ENCODE assay signal across 33 cellular contexts in genomic region chr2:230852113-230852512, GRCh38. TPM values are rescaled to one million over a fixed set of nuclear protein-coding genes. Genes with fewer than 3 reads are reported as not detected.
DNase-seq lines count a peak whose midpoint lies in the region; ATAC-seq, FAIRE-seq and TF ChIP-seq lines count a peak whose summit lies in the region.
"Had no signal": no experiment of that assay in that cellular context is flagged by ENCODE, and none has a peak within 500 bp of the region (broad histone marks: within the 10 kb centered on the region; RNA-seq: fewer than 3 reads in every experiment).

No MANE protein-coding gene starts in this region.

- H3K9ac ChIP-seq in K562 (ENCODE audit: insufficient read depth in 1 of 2, low read depth in 2 of 2, low read length in 2 of 2) = no peak overlapping the region
- H3K9ac ChIP-seq: BLaER1; BLaER1 treated with 17β-estradiol and CSF1 and Interleukin-3, amounts not matched to agents 10 nM and 100 nM had no signal

- no TSS peak for BruUV-seq in K562 (replicated peaks; lab: Mats Ljungman, UMichigan)

- H3K36me3 ChIP-seq in HEK293 (ENCODE audit: control insufficient read depth in 2 of 2, insufficient read depth in 1 of 2, low read length in 2 of 2) (no peaks in the 10 kb centered on the region), K562 (ENCODE audit: control insufficient read depth, insufficient read depth, low read length) (no peaks in the 10 kb centered on the region), osteoblast (ENCODE audit: insufficient read depth, low read length) (no peaks in the 10 kb centered on the region)
- H3K36me3 ChIP-seq: BE2C; BLaER1; BLaER1 treated with 17β-estradiol and CSF1 and Interleukin-3, amounts not matched to agents 10 nM and 100 nM had no signal

- no peak overlapping the region for H3K4me3 ChIP-seq in HEK293 (ENCODE audit: low read depth, low read length)
- H3K4me3 ChIP-seq in K562 = no peak overlapping the region
- no peak overlapping the region for H3K4me3 ChIP-seq in osteoblast (ENCODE audit: insufficient read depth, low read length)
- H3K4me3 ChIP-seq: A549; BLaER1; BLaER1 treated with 17β-estradiol and CSF1 and Interleukin-3, amounts not matched to agents 10 nM and 100 nM had no signal

- DNase-seq in K562 (ENCODE audit: extremely low read depth in 1 of 4, low spot score in 3 of 4) (no peak), osteoblast (ENCODE audit: insufficient read length, low spot score, missing footprints) (peak; percentile 23), amygdala (lab: John Stamatoyannopoulos, UW) (no peak), DMS153 treated with DMSO at 0.1 percent for 48 hours (lab: John Stamatoyannopoulos, UW; ENCODE audit: unreplicated experiment) (no peak)
- DNase-seq: 8988T; ACHN; AML-193; BE2C; C1 segment of cervical spinal cord; Caco-2; Calu3; CD4-positive, alpha-beta memory T cell; CD4-positive, alpha-beta T cell; CD4-positive, CD25-positive, alpha-beta regulatory T cell; CD8-positive, alpha-beta memory T cell; CD8-positive, alpha-beta T cell; COR-L47; DMS 273 treated with DMSO at 0.1 percent for 48 hours; DMS153; DMS53; DMS79; DMS79 treated with DMSO at 0.1 percent for 48 hours; DND-41; EL had no signal

- WGBS in K562 (ENCODE audit: insufficient coverage, low coverage, missing lambda C conversion rate) = 0% methylated on average over 4 of the region's 4 CpGs

- H4K20me1 ChIP-seq in K562 (replicated peaks; ENCODE audit: control insufficient read depth, insufficient read depth, low read length) = no peaks in the 10 kb centered on the region
- H4K20me1 ChIP-seq in osteoblast (ENCODE audit: insufficient read depth, low read length) = no peaks in the 10 kb centered on the region
- H4K20me1 ChIP-seq: BLaER1; BLaER1 treated with 17β-estradiol and CSF1 and Interleukin-3, amounts not matched to agents 10 nM and 100 nM had no signal

- H2AFZ ChIP-seq in K562 (ENCODE audit: low read depth, low read length) (no peak overlapping the region), osteoblast (ENCODE audit: low read length) (no peak overlapping the region)

- H3K79me2 ChIP-seq in K562 (ENCODE audit: control insufficient read depth, insufficient read depth, low read length) = no peaks in the 10 kb centered on the region
- H3K79me2 ChIP-seq in osteoblast (ENCODE audit: insufficient read depth, low read length) = no peaks in the 10 kb centered on the region

- no peak for TF ChIP-seq POLR2A in K562 (conservative IDR thresholded peaks at IDR 0.05)

- H3K4me1 ChIP-seq in HEK293 (ENCODE audit: control insufficient read depth, insufficient read depth, low read length) = peaks cover 4% of the 10 kb centered on the region
- H3K4me1 ChIP-seq in K562 (replicated peaks in 1 of 2; ENCODE audit: control insufficient read depth in 2 of 2, insufficient read depth in 2 of 2, low read length in 2 of 2) = peaks cover 0 to 14% of the 10 kb centered on the region in 2 experiments; a peak in 2 of 5 replicates
- H3K4me1 ChIP-seq in osteoblast (ENCODE audit: insufficient read depth, low read length) = no peaks in the 10 kb centered on the region
- H3K4me1 ChIP-seq: A549, BE2C, BLaER1, Caco-2 had no signal

- H3K27me3 ChIP-seq in K562 (ENCODE audit: control insufficient read depth in 2 of 2, insufficient read depth in 2 of 2, low read length in 2 of 2) (peaks cover 0 to 11% of the 10 kb centered on the region in 2 experiments; a peak in 3 of 5 replicates), osteoblast (ENCODE audit: insufficient read depth, low read length) (peaks cover 22% of the 10 kb centered on the region)
- H3K27me3 ChIP-seq: BE2C; BLaER1; BLaER1 treated with 17β-estradiol and CSF1 and Interleukin-3, amounts not matched to agents 10 nM and 100 nM had no signal

- TF ChIP-seq RAD21 in K562 (CRISPR knock-in tag; conservative IDR thresholded peaks at IDR 0.05 in 1 of 2, IDR thresholded peaks at IDR 0.05 in 1 of 2) = no peak

- CTCF ChIA-PET in HEK293 (lab: Yijun Ruan, JAX) (interaction anchor here (0.6 to 2.0 kb wide), 3 partner anchors 13 to 28 kb away, joined by 3 to 7 read pairs (median 3); partner anchors contain the start of gene ITM2C), K562 (lab: Yijun Ruan, JAX; ENCODE audit: low intra/inter-chr PET ratio) (no interaction called here)

- TF ChIP-seq CTCF in HEK293 (tag by site-specific recombination; IDR thresholded peaks at IDR 0.05) = no peak
- TF ChIP-seq CTCF in K562 (IDR thresholded peaks at IDR 0.05 in 2 of 3, conservative IDR thresholded peaks at IDR 0.05 in 1 of 3; ENCODE audit: insufficient read depth in 2 of 3, low read depth in 1 of 3, low read length in 3 of 3) = no peak
- TF ChIP-seq CTCF in osteoblast (IDR thresholded peaks at IDR 0.05; ENCODE audit: extremely low read depth, low read depth, low read length) = no peak

- intact Hi-C loops in K562 (cut with micrococcal nuclease) = no loop called here

- TF ChIP-seq EP300 in K562 (IDR thresholded peaks at IDR 0.05; ENCODE audit: low read length) = no peak

- H3K9me1 ChIP-seq in K562 (ENCODE audit: control insufficient read depth, insufficient read depth, low read length) = no peaks in the 10 kb centered on the region

- H3K27ac ChIP-seq in HEK293 (ENCODE audit: extremely low read depth, low read depth, low read length) (no peak overlapping the region), K562 (ENCODE audit: extremely low read depth, low read depth, low read length) (no peak overlapping the region), osteoblast (ENCODE audit: low read depth, low read length) (no peak overlapping the region)
- H3K27ac ChIP-seq: 22Rv1; A549; BLaER1; BLaER1 treated with 17β-estradiol and CSF1 and Interleukin-3, amounts not matched to agents 10 nM and 100 nM; C4-2B had no signal

- H3K9me3 ChIP-seq in HEK293 (ENCODE audit: control insufficient read depth, insufficient read depth, low read depth, low read length) = no peaks in the 10 kb centered on the region; the same call in 1 of the 2 replicates
- H3K9me3 ChIP-seq in K562 (replicated peaks; ENCODE audit: control insufficient read depth, insufficient read depth, low read depth, low read length) = no peaks in the 10 kb centered on the region
- no peaks in the 10 kb centered on the region for H3K9me3 ChIP-seq in osteoblast (ENCODE audit: low read depth, low read length)
- H3K9me3 ChIP-seq: BE2C, Caco-2 had no signal

- no peak for FAIRE-seq in K562 (lab: Jason Lieb, UNC)
- FAIRE-seq: A204.1, A549, D721Med had no signal

- in situ Hi-C loops in K562 (cut with MboI) = no loop called here

- ATAC-seq in K562 (no peak), HG03045 (IDR thresholded peaks at IDR 0.05; ENCODE audit: unreplicated experiment) (no peak)
- ATAC-seq: A549; CD8-positive, alpha-beta T cell had no signal

- POLR2A ChIA-PET in HEK293 (lab: Yijun Ruan, JAX) = no interaction called here
- POLR2A ChIA-PET in K562 (lab: Yijun Ruan, JAX) = no interaction called here

- H3K4me2 ChIP-seq in K562 (ENCODE audit: insufficient read depth, low read length) (no peak overlapping the region), osteoblast (ENCODE audit: insufficient read depth, low read length) (no peak overlapping the region)
- H3K4me2 ChIP-seq: A549; BLaER1; BLaER1 treated with 17β-estradiol and CSF1 and Interleukin-3, amounts not matched to agents 10 nM and 100 nM had no signal

TF ChIP-seq in HEK293, 187 proteins besides CTCF, POLR2A, EP300 and RAD21:
- TF ChIP-seq SETDB1 (IDR thresholded peaks at IDR 0.05; ENCODE audit: insufficient read length, low read length) (peak; percentile 57), ZSCAN30 (tag by site-specific recombination; IDR thresholded peaks at IDR 0.05) (no peak)
TF ChIP-seq in HEK293: peak in this region for 1.

TF ChIP-seq in K562, 482 proteins besides CTCF, POLR2A, EP300 and RAD21:
- TF ChIP-seq HSF4 (CRISPR knock-in tag; IDR thresholded peaks at IDR 0.05; ENCODE audit: borderline replicate concordance) = no peak
- TF ChIP-seq ZNF324 (CRISPR knock-in tag; IDR thresholded peaks at IDR 0.05) = peak; percentile 63; the same call in 1 of the 2 replicates
- TF ChIP-seq NFIC (IDR thresholded peaks at IDR 0.05) = peak; percentile 32; the same call in 1 of the 2 replicates

RNA-seq across cellular contexts. Expression of gene ITM2C, which starts 12.6 kb away (rescaled TPM):
- 15.7 and 63.4 TPM in 2 replicates for total RNA-seq in K562 (2011; cell fraction: chromatin; rRNA removed; ENCODE audit: low replicate concordance)
- 70.9 and 81.4 TPM in 2 replicates for total RNA-seq in K562 (2011; cell fraction: nucleolus; rRNA removed)
- total RNA-seq in K562 (2011; cell fraction: nucleoplasm; rRNA removed) = 54.6 and 63.5 TPM in 2 replicates
- total RNA-seq in K562 (2014; rRNA removed) (21.5 and 30.9 TPM in 2 replicates), K562 (2014; rRNA removed; fragmentation: Illumina TruSeq; extraction: Trizol) (14.3 and 15.4 TPM in 2 replicates), K562 (2015; rRNA removed; fragmentation: Illumina TruSeq; extraction: Trizol) (19.7 and 20.8 TPM in 2 replicates), K562 (2021) (24.1 and 26.0 TPM in 2 replicates), osteoblast (52.2 and 63.7 TPM in 2 replicates)
- polyA plus RNA-seq in K562 (2011; rRNA removed) (58.8 and 64.7 TPM in 2 replicates), K562 (2014; fragmentation: Illumina TruSeq; extraction: Trizol) (37.5 and 38.3 TPM in 2 replicates), K562 (2014; fragmentation: Nextera tagmentation; extraction: Ambion mirVana) (1 to 10 TPM in 1 of 2 experiments, under 1 TPM in 1; 0.49 to 1.4 TPM), K562 (2014; rRNA removed) (27.1 and 37.1 TPM in 2 replicates)
- 72.2 and 89.1 TPM in 2 replicates for polyA plus RNA-seq in K562 (2011; cell fraction: cytosol; rRNA removed)
- polyA plus RNA-seq in K562 (2011; cell fraction: nucleus; rRNA removed) = 23.0 and 26.2 TPM in 2 replicates
- 40.7 and 50.5 TPM in 2 replicates for polyA plus RNA-seq in K562 (2012)
- polyA minus RNA-seq in K562 (2011; rRNA and poly(A)+ RNA removed) = 42.9 and 62.5 TPM in 2 replicates
- 29.0 and 39.4 TPM in 2 replicates for polyA minus RNA-seq in K562 (2011; cell fraction: cytosol; rRNA and poly(A)+ RNA removed)
- 3.5 and 4.2 TPM in 2 replicates for polyA minus RNA-seq in K562 (2011; cell fraction: nucleus; rRNA and poly(A)+ RNA removed)

Comparison
In these comparisons a context has a peak if more than half of its experiments do, and no peak if none do; other contexts are left out.
1. Of the 44 proteins assayed by ChIP-seq in both K562 and HEK293: peak only in K562: ZNF324; only in HEK293: SETDB1; in both: none; in neither: 42.